ENCODE assay signal across 1 cellular context in the genomic region with DNA sequence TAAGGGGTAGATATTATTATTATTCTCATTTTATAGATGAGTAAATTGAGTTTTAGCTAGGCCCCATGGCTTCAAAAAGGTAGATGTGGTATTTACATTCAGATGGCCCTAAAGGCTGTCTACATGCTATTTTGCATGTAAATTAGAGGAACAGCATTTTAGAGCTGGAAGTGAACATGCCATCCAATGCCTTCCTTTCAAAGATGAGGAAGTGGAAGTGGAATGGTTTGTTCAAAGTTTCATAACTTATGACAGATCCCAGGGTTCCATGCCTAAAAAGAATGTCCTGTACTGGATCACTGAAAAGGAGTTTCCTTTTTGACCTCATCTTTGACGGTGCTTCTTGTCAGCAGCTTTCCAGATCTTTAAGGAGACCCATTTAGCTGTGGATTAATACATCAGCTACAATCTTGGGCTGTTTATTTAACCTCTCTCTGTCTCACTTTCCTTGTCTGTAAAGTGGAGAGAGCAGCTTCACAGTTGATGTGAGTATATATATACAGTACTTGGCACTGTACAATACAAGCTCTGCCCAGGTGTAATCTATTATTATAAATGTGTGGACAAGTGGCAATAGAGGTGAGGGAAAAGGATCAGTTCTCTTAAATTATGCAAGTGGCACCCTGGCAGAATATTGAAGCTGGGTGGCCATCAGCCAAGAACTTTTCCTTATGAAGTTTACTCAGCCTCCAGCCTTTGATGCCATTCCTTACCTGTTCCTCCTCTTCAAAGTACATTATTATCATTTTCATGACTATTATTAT.
A peak's percentile ranks its signal among the peaks of the same experiment; 100 is the strongest.
TF ChIP-seq lines count a peak whose summit lies in the region.

No MANE protein-coding gene starts in this region.

TF ChIP-seq in K562, 482 proteins besides CTCF, POLR2A, EP300 and RAD21 (continued from another document):
- TF ChIP-seq, protein P1, sequence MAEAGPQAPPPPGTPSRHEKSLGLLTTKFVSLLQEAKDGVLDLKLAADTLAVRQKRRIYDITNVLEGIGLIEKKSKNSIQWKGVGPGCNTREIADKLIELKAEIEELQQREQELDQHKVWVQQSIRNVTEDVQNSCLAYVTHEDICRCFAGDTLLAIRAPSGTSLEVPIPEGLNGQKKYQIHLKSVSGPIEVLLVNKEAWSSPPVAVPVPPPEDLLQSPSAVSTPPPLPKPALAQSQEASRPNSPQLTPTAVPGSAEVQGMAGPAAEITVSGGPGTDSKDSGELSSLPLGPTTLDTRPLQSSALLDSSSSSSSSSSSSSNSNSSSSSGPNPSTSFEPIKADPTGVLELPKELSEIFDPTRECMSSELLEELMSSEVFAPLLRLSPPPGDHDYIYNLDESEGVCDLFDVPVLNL (CRISPR knock-in tag; IDR thresholded peaks at IDR 0.05; ENCODE audit: low read depth), result no peak
- no peak for TF ChIP-seq ATF7 (IDR thresholded peaks at IDR 0.05)
- TF ChIP-seq ASH1L (IDR thresholded peaks at IDR 0.05; ENCODE audit: borderline replicate concordance, low read depth, partially characterized antibody), result no peak
- TF ChIP-seq DMBX1 (CRISPR knock-in tag; IDR thresholded peaks at IDR 0.05; ENCODE audit: borderline replicate concordance), result 0 out of 2 replicates have a peak, but pooled peaks have one; percentile 20
- TF ChIP-seq, protein P2, sequence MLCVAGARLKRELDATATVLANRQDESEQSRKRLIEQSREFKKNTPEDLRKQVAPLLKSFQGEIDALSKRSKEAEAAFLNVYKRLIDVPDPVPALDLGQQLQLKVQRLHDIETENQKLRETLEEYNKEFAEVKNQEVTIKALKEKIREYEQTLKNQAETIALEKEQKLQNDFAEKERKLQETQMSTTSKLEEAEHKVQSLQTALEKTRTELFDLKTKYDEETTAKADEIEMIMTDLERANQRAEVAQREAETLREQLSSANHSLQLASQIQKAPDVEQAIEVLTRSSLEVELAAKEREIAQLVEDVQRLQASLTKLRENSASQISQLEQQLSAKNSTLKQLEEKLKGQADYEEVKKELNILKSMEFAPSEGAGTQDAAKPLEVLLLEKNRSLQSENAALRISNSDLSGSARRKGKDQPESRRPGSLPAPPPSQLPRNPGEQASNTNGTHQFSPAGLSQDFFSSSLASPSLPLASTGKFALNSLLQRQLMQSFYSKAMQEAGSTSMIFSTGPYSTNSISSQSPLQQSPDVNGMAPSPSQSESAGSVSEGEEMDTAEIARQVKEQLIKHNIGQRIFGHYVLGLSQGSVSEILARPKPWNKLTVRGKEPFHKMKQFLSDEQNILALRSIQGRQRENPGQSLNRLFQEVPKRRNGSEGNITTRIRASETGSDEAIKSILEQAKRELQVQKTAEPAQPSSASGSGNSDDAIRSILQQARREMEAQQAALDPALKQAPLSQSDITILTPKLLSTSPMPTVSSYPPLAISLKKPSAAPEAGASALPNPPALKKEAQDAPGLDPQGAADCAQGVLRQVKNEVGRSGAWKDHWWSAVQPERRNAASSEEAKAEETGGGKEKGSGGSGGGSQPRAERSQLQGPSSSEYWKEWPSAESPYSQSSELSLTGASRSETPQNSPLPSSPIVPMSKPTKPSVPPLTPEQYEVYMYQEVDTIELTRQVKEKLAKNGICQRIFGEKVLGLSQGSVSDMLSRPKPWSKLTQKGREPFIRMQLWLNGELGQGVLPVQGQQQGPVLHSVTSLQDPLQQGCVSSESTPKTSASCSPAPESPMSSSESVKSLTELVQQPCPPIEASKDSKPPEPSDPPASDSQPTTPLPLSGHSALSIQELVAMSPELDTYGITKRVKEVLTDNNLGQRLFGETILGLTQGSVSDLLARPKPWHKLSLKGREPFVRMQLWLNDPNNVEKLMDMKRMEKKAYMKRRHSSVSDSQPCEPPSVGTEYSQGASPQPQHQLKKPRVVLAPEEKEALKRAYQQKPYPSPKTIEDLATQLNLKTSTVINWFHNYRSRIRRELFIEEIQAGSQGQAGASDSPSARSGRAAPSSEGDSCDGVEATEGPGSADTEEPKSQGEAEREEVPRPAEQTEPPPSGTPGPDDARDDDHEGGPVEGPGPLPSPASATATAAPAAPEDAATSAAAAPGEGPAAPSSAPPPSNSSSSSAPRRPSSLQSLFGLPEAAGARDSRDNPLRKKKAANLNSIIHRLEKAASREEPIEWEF (CRISPR knock-in tag; IDR thresholded peaks at IDR 0.05), result no peak
- TF ChIP-seq, protein P3, sequence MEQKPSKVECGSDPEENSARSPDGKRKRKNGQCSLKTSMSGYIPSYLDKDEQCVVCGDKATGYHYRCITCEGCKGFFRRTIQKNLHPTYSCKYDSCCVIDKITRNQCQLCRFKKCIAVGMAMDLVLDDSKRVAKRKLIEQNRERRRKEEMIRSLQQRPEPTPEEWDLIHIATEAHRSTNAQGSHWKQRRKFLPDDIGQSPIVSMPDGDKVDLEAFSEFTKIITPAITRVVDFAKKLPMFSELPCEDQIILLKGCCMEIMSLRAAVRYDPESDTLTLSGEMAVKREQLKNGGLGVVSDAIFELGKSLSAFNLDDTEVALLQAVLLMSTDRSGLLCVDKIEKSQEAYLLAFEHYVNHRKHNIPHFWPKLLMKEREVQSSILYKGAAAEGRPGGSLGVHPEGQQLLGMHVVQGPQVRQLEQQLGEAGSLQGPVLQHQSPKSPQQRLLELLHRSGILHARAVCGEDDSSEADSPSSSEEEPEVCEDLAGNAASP (IDR thresholded peaks at IDR 0.05), result no peak
- TF ChIP-seq, protein P4, sequence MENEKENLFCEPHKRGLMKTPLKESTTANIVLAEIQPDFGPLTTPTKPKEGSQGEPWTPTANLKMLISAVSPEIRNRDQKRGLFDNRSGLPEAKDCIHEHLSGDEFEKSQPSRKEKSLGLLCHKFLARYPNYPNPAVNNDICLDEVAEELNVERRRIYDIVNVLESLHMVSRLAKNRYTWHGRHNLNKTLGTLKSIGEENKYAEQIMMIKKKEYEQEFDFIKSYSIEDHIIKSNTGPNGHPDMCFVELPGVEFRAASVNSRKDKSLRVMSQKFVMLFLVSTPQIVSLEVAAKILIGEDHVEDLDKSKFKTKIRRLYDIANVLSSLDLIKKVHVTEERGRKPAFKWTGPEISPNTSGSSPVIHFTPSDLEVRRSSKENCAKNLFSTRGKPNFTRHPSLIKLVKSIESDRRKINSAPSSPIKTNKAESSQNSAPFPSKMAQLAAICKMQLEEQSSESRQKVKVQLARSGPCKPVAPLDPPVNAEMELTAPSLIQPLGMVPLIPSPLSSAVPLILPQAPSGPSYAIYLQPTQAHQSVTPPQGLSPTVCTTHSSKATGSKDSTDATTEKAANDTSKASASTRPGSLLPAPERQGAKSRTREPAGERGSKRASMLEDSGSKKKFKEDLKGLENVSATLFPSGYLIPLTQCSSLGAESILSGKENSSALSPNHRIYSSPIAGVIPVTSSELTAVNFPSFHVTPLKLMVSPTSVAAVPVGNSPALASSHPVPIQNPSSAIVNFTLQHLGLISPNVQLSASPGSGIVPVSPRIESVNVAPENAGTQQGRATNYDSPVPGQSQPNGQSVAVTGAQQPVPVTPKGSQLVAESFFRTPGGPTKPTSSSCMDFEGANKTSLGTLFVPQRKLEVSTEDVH (IDR thresholded peaks at IDR 0.05; ENCODE audit: low read depth, partially characterized antibody), result no peak
- no peak for TF ChIP-seq ZFP30 (CRISPR knock-in tag; IDR thresholded peaks at IDR 0.05; ENCODE audit: borderline replicate concordance)
- peak; percentile 91 for TF ChIP-seq SPI1 (IDR thresholded peaks at IDR 0.05; ENCODE audit: borderline replicate concordance, low read depth, low read length)
- TF ChIP-seq NUFIP1 (IDR thresholded peaks at IDR 0.05; ENCODE audit: partially characterized antibody), result no peak
- TF ChIP-seq, protein P5, sequence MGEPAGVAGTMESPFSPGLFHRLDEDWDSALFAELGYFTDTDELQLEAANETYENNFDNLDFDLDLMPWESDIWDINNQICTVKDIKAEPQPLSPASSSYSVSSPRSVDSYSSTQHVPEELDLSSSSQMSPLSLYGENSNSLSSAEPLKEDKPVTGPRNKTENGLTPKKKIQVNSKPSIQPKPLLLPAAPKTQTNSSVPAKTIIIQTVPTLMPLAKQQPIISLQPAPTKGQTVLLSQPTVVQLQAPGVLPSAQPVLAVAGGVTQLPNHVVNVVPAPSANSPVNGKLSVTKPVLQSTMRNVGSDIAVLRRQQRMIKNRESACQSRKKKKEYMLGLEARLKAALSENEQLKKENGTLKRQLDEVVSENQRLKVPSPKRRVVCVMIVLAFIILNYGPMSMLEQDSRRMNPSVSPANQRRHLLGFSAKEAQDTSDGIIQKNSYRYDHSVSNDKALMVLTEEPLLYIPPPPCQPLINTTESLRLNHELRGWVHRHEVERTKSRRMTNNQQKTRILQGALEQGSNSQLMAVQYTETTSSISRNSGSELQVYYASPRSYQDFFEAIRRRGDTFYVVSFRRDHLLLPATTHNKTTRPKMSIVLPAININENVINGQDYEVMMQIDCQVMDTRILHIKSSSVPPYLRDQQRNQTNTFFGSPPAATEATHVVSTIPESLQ (CRISPR knock-in tag; IDR thresholded peaks at IDR 0.05), result no peak
- TF ChIP-seq, protein P6, sequence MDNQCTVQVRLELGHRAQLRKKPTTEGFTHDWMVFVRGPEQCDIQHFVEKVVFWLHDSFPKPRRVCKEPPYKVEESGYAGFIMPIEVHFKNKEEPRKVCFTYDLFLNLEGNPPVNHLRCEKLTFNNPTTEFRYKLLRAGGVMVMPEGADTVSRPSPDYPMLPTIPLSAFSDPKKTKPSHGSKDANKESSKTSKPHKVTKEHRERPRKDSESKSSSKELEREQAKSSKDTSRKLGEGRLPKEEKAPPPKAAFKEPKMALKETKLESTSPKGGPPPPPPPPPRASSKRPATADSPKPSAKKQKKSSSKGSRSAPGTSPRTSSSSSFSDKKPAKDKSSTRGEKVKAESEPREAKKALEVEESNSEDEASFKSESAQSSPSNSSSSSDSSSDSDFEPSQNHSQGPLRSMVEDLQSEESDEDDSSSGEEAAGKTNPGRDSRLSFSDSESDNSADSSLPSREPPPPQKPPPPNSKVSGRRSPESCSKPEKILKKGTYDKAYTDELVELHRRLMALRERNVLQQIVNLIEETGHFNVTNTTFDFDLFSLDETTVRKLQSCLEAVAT (IDR thresholded peaks at IDR 0.05), result no peak
- no peak for TF ChIP-seq ZNF217 (CRISPR knock-in tag; IDR thresholded peaks at IDR 0.05)
- TF ChIP-seq ZNF785 (CRISPR knock-in tag; IDR thresholded peaks at IDR 0.05), result no peak
- no peak for TF ChIP-seq RHOXF2B (CRISPR knock-in tag; conservative IDR thresholded peaks at IDR 0.05)
- 0 out of 4 replicates have a peak, but pooled peaks of 1 of the 2 experiments have one; percentile 4 for TF ChIP-seq KDM1A (IDR thresholded peaks at IDR 0.05)
- TF ChIP-seq ZNF133 (CRISPR knock-in tag; IDR thresholded peaks at IDR 0.05), result no peak
- no peak for TF ChIP-seq ZEB2 (IDR thresholded peaks at IDR 0.05)
- no peak for TF ChIP-seq ZNF143 (CRISPR knock-in tag; IDR thresholded peaks at IDR 0.05)
- TF ChIP-seq ZNF561 (CRISPR knock-in tag; conservative IDR thresholded peaks at IDR 0.05), result no peak
- TF ChIP-seq DNMT1 (IDR thresholded peaks at IDR 0.05), result no peak
- TF ChIP-seq, protein P7, sequence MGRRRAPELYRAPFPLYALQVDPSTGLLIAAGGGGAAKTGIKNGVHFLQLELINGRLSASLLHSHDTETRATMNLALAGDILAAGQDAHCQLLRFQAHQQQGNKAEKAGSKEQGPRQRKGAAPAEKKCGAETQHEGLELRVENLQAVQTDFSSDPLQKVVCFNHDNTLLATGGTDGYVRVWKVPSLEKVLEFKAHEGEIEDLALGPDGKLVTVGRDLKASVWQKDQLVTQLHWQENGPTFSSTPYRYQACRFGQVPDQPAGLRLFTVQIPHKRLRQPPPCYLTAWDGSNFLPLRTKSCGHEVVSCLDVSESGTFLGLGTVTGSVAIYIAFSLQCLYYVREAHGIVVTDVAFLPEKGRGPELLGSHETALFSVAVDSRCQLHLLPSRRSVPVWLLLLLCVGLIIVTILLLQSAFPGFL (CRISPR knock-in tag; IDR thresholded peaks at IDR 0.05), result no peak
- TF ChIP-seq, protein P8, sequence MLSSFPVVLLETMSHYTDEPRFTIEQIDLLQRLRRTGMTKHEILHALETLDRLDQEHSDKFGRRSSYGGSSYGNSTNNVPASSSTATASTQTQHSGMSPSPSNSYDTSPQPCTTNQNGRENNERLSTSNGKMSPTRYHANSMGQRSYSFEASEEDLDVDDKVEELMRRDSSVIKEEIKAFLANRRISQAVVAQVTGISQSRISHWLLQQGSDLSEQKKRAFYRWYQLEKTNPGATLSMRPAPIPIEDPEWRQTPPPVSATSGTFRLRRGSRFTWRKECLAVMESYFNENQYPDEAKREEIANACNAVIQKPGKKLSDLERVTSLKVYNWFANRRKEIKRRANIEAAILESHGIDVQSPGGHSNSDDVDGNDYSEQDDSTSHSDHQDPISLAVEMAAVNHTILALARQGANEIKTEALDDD (IDR thresholded peaks at IDR 0.05), result peak; percentile 3; the same call in 1 of the 2 replicates
- TF ChIP-seq GATA2 (CRISPR knock-in tag; IDR thresholded peaks at IDR 0.05), result no peak
- TF ChIP-seq FOXJ2 (tag; IDR thresholded peaks at IDR 0.05), result no peak
